17 cellular contexts compared by ENCODE assay signal in genomic region chr9:2815661-2816060, GRCh38. TPM values are rescaled to one million over a fixed set of nuclear protein-coding genes. Genes with fewer than 3 reads are reported as not detected.
DNase-seq lines count a peak whose midpoint lies in the region; ATAC-seq, FAIRE-seq and TF ChIP-seq lines count a peak whose summit lies in the region.
"Had no signal": no experiment of that assay in that cellular context is flagged by ENCODE, and none has a peak within 500 bp of the region (broad histone marks: within the 10 kb centered on the region; RNA-seq: fewer than 3 reads in every experiment).

No MANE protein-coding gene starts in this region.

- no peak overlapping the region for H3K9ac ChIP-seq in endodermal cell (ENCODE audit: extremely low read depth, low read length, poor library complexity, severe bottlenecking)

- H3K27ac ChIP-seq in cardiac muscle cell (peak overlapping the region; percentile 91), endodermal cell (ENCODE audit: low read depth, low read length) (no peak overlapping the region), muscle layer of duodenum (ENCODE audit: low read length) (peak overlapping the region; percentile 95), upper lobe of right lung (peak overlapping the region; percentile 75)
- H3K27ac ChIP-seq: right lobe of liver had no signal

- no peak overlapping the region for H3K4me3 ChIP-seq in cardiac muscle cell
- H3K4me3 ChIP-seq in endodermal cell (ENCODE audit: low read length), result peak overlapping the region; percentile 13
- no peak overlapping the region for H3K4me3 ChIP-seq in muscle layer of duodenum (ENCODE audit: low read depth in 1 of 2, low read length in 2 of 2)
- no peak overlapping the region for H3K4me3 ChIP-seq in upper lobe of right lung
- H3K4me3 ChIP-seq: HAP-1, right lobe of liver had no signal

- H3K36me3 Mint-ChIP-seq in endodermal cell (ENCODE audit: low read depth), result peaks cover 33% of the 10 kb centered on the region

- TF ChIP-seq CTCF in cardiac muscle cell (IDR thresholded peaks at IDR 0.05; ENCODE audit: low read depth, low read length) (no peak), endodermal cell (conservative IDR thresholded peaks at IDR 0.05) (no peak), upper lobe of right lung (IDR thresholded peaks at IDR 0.05) (no peak)

- DNase-seq in cardiac muscle cell (ENCODE audit: low read depth in 1 of 2, low spot score in 1 of 2), result no peak
- DNase-seq in Right ventricle myocardium inferior (ENCODE audit: missing footprints), result no peak
- no peak for DNase-seq in endodermal cell
- no peak for DNase-seq in upper lobe of right lung
- no peak for DNase-seq in frontal cortex (ENCODE audit: low spot score in 2 of 2)
- DNase-seq in NAMALWA (ENCODE audit: low spot score), result no peak
- DNase-seq: activated CD4-positive, alpha-beta T cell treated with anti-CD3 and anti-CD28 coated beads, Interleukin-2, amount 10 ng/mL, durations not matched to agents 24 days and 14 days; amygdala; NCI-H1417; NCI-H524 treated with DMSO at 0.1 percent for 48 hours; occipital lobe; right lobe of liver; stimulated activated naive CD4-positive, alpha-beta T cell had no signal

- ATAC-seq in Right ventricle myocardium inferior (no peak), upper lobe of right lung (no peak), HG03521 (IDR thresholded peaks at IDR 0.05; ENCODE audit: unreplicated experiment) (no peak)
- ATAC-seq: right lobe of liver had no signal

- H3K27ac Mint-ChIP-seq in endodermal cell, result peak overlapping the region; percentile 86

- WGBS in endodermal cell (ENCODE audit: insufficient coverage in 1 of 2, insufficient read length in 1 of 2), 2 experiments, result 95% methylated on average over 2 of the region's 2 CpGs; no CpG with 5 or more reads in 1 of the 2 experiments

- H3K4me1 ChIP-seq in cardiac muscle cell (ENCODE audit: low read depth) (peaks cover 28% of the 10 kb centered on the region), endodermal cell (ENCODE audit: control insufficient read depth, insufficient read depth, low read length) (peaks cover 33% of the 10 kb centered on the region), muscle layer of duodenum (ENCODE audit: control insufficient read depth in 1 of 2, insufficient read depth in 2 of 2, low read length in 2 of 2) (peaks cover 0 to 4% of the 10 kb centered on the region in 2 donors), upper lobe of right lung (peaks cover 26% of the 10 kb centered on the region)

- H3K9me3 ChIP-seq in cardiac muscle cell (ENCODE audit: low read depth) (no peaks in the 10 kb centered on the region), endodermal cell (ENCODE audit: control insufficient read depth, low read length) (no peaks in the 10 kb centered on the region), muscle layer of duodenum (ENCODE audit: control insufficient read depth in 1 of 2, low read length in 2 of 2) (no peaks in the 10 kb centered on the region), upper lobe of right lung (no peaks in the 10 kb centered on the region)
- H3K9me3 ChIP-seq: HAP-1, right lobe of liver had no signal

- no peaks in the 10 kb centered on the region for H3K9me3 Mint-ChIP-seq in endodermal cell
- H3K9me3 Mint-ChIP-seq: activated CD4-positive, alpha-beta T cell treated with anti-CD3 and anti-CD28 coated beads, Interleukin-2, amount 10 ng/mL, durations not matched to agents 24 days and 14 days had no signal

- peaks cover 71% of the 10 kb centered on the region for H3K4me1 Mint-ChIP-seq in endodermal cell

- H3K36me3 ChIP-seq in cardiac muscle cell (no peaks in the 10 kb centered on the region), endodermal cell (ENCODE audit: control insufficient read depth, insufficient read depth, low read length) (peaks cover 67% of the 10 kb centered on the region), muscle layer of duodenum (ENCODE audit: control insufficient read depth in 1 of 2, insufficient read depth in 2 of 2, low read length in 2 of 2) (peaks cover 8 to 14% of the 10 kb centered on the region in 2 donors), upper lobe of right lung (peaks cover 39% of the 10 kb centered on the region)

- FAIRE-seq in frontal cortex (lab: Jason Lieb, UNC), result no peak
- FAIRE-seq: HTR-8/SVneo had no signal

- H3K4me3 Mint-ChIP-seq in endodermal cell, result no peak overlapping the region
- H3K4me3 Mint-ChIP-seq: activated CD4-positive, alpha-beta T cell treated with anti-CD3 and anti-CD28 coated beads, Interleukin-2, amount 10 ng/mL, durations not matched to agents 24 days and 14 days had no signal

- no peaks in the 10 kb centered on the region for H3K27me3 ChIP-seq in cardiac muscle cell
- H3K27me3 ChIP-seq in endodermal cell (ENCODE audit: control insufficient read depth, insufficient read depth, low read length, poor library complexity, severe bottlenecking), result no peaks in the 10 kb centered on the region
- H3K27me3 ChIP-seq in muscle layer of duodenum (ENCODE audit: low read depth, low read length), result no peaks in the 10 kb centered on the region
- no peaks in the 10 kb centered on the region for H3K27me3 ChIP-seq in upper lobe of right lung
- H3K27me3 ChIP-seq: right lobe of liver had no signal

- H3K27me3 Mint-ChIP-seq in endodermal cell (ENCODE audit: insufficient read depth), result no peaks in the 10 kb centered on the region
- H3K27me3 Mint-ChIP-seq: activated CD4-positive, alpha-beta T cell treated with anti-CD3 and anti-CD28 coated beads, Interleukin-2, amount 10 ng/mL, durations not matched to agents 24 days and 14 days had no signal

- intact Hi-C loops in Right ventricle myocardium inferior (cut with DNase I), result loop anchor here (5.0 to 10.0 kb wide), 2 partner anchors 181 to 688 kb away; no protein-coding TSS in a partner anchor
- intact Hi-C loops in upper lobe of right lung (cut with DNase I), result no loop called here

RNA-seq across cellular contexts. Expression of gene PUM3, which starts 28.2 kb away (rescaled TPM):
- total RNA-seq in cardiac muscle cell, result 12.5 and 32.5 TPM in 2 replicates
- polyA plus RNA-seq in cardiac muscle cell, result 27.5 and 40.2 TPM in 2 replicates
- 15.3 TPM for total RNA-seq in Right ventricle myocardium inferior
- total RNA-seq in endodermal cell, result 10 to 100 TPM; 69.5 to 87.0 TPM
- polyA plus RNA-seq in endodermal cell (2013, experiment 1 of 2), result 37.2 TPM
- polyA plus RNA-seq in endodermal cell (2013, experiment 2 of 2), result 40.0 TPM
- total RNA-seq in upper lobe of right lung, result 40.4 TPM
- total RNA-seq in frontal cortex, result 32.2 TPM
